8 cellular contexts compared by ENCODE assay signal in genomic region chr5:103258957-103259704, GRCh38. TPM values are rescaled to one million over a fixed set of nuclear protein-coding genes. Genes with fewer than 3 reads are reported as not detected.
DNase-seq lines count a peak whose midpoint lies in the region; ATAC-seq and TF ChIP-seq lines count a peak whose summit lies in the region.

No MANE protein-coding gene starts in this region.

- peak overlapping the region; percentile 96 for H3K4me3 Mint-ChIP-seq in GM23338

- no peaks in the 10 kb centered on the region for H3K27me3 Mint-ChIP-seq in GM23338 (ENCODE audit: insufficient read depth, low read depth, poor library complexity)

- ATAC-seq in GM23338, result peak; percentile 65

- H3F3A ChIP-seq in GM23338 (replicated peaks; ENCODE audit: low read depth), result no peaks in the 10 kb centered on the region

- DNase-seq in GM06990 (ENCODE audit: extremely low read depth, insufficient read length), result peak; percentile 85
- peak; percentile 83 for DNase-seq in GM23338 (ENCODE audit: low spot score)
- DNase-seq in Karpas-422, result peak; percentile 75
- DNase-seq in T-helper 1 cell, result peak; percentile 27 to 76 (median 48)
- peak; percentile 23 for DNase-seq in amniotic epithelial cell (ENCODE audit: low read depth)
- peak; percentile 73 for DNase-seq in hepatocyte (ENCODE audit: low spot score)
- peak; percentile 74 for DNase-seq in sigmoid colon
- DNase-seq in DMS114 treated with DMSO at 0.1 percent for 48 hours (lab: John Stamatoyannopoulos, UW; ENCODE audit: unreplicated experiment), result no peak

- no peaks in the 10 kb centered on the region for H3K36me3 ChIP-seq in GM06990 (ENCODE audit: control insufficient read depth, insufficient read depth, low read length)
- no peaks in the 10 kb centered on the region for H3K36me3 ChIP-seq in GM23338 (ENCODE audit: insufficient read depth)
- no peaks in the 10 kb centered on the region for H3K36me3 ChIP-seq in Karpas-422 (ENCODE audit: insufficient read depth, low read length)
- H3K36me3 ChIP-seq in hepatocyte (replicated peaks; ENCODE audit: insufficient read depth, low read depth), result no peaks in the 10 kb centered on the region
- no peaks in the 10 kb centered on the region for H3K36me3 ChIP-seq in sigmoid colon

- H3K36me3 Mint-ChIP-seq in GM23338 (ENCODE audit: low read depth), result no peaks in the 10 kb centered on the region

- H3K4me1 ChIP-seq in GM23338 (ENCODE audit: insufficient read depth) (peaks cover 25% of the 10 kb centered on the region), Karpas-422 (ENCODE audit: low read length) (peaks cover 29% of the 10 kb centered on the region), hepatocyte (ENCODE audit: insufficient read depth) (peaks cover 5% of the 10 kb centered on the region), sigmoid colon (peaks cover 0 to 37% (median 20%) of the 10 kb centered on the region in 4 donors)

- no peaks in the 10 kb centered on the region for H3K27me3 ChIP-seq in GM06990 (replicated peaks; ENCODE audit: control insufficient read depth, insufficient read depth, low read length)
- no peaks in the 10 kb centered on the region for H3K27me3 ChIP-seq in GM23338 (ENCODE audit: insufficient read depth)
- H3K27me3 ChIP-seq in Karpas-422 (ENCODE audit: low read length), result no peaks in the 10 kb centered on the region
- H3K27me3 ChIP-seq in hepatocyte, result no peaks in the 10 kb centered on the region
- H3K27me3 ChIP-seq in sigmoid colon, result no peaks in the 10 kb centered on the region

- H2AFZ ChIP-seq in GM23338, result peak overlapping the region; percentile 57; the same call in 1 of the 2 replicates
- H2AFZ ChIP-seq in Karpas-422 (ENCODE audit: low read length), result peak overlapping the region; percentile 100
- peak overlapping the region; percentile 51 for H2AFZ ChIP-seq in hepatocyte

- TF ChIP-seq EP300 in sigmoid colon (IDR thresholded peaks at IDR 0.05), result no peak

- H3K27ac ChIP-seq in GM23338 (ENCODE audit: low read depth) (0 out of 2 replicates have a peak overlapping the region, but pooled peaks have one; percentile 64), Karpas-422 (ENCODE audit: low read length) (no peak overlapping the region), hepatocyte (peak overlapping the region; percentile 83), sigmoid colon (peak overlapping the region; percentile 85 to 91 (median 87))

- H3K9me2 ChIP-seq in GM23338 (ENCODE audit: insufficient read depth) (no peaks in the 10 kb centered on the region), Karpas-422 (replicated peaks; ENCODE audit: insufficient read depth, low read length) (no peaks in the 10 kb centered on the region), hepatocyte (replicated peaks; ENCODE audit: insufficient read depth) (no peaks in the 10 kb centered on the region)

- WGBS in hepatocyte (ENCODE audit: low lambda C conversion rate, missing lambda C conversion rate), result under 1% methylated on average over 61 of the region's 91 CpGs
- WGBS in sigmoid colon, 2 donors, result 0% methylated on average over 91 of the region's 91 CpGs

- peak in 1 of 2 donors; percentile 0 for TF ChIP-seq POLR2A in sigmoid colon (IDR thresholded peaks at IDR 0.05)

- H3K9me3 ChIP-seq in Karpas-422 (ENCODE audit: low read length), result no peaks in the 10 kb centered on the region
- H3K9me3 ChIP-seq in hepatocyte (ENCODE audit: low read depth), result no peaks in the 10 kb centered on the region
- no peaks in the 10 kb centered on the region for H3K9me3 ChIP-seq in sigmoid colon

- TF ChIP-seq CTCF in GM06990 (IDR thresholded peaks at IDR 0.05; ENCODE audit: insufficient read depth, low read length, poor library complexity, severe bottlenecking), result no peak
- TF ChIP-seq CTCF in GM23338 (conservative IDR thresholded peaks at IDR 0.05; ENCODE audit: low read depth in 2 of 2), result no peak
- TF ChIP-seq CTCF in hepatocyte (IDR thresholded peaks at IDR 0.05; ENCODE audit: poor library complexity), result no peak
- no peak for TF ChIP-seq CTCF in sigmoid colon (IDR thresholded peaks at IDR 0.05)

- peak overlapping the region; percentile 90 for H3K9ac ChIP-seq in Karpas-422 (ENCODE audit: low read length)

- H4K20me1 ChIP-seq in GM23338 (replicated peaks; ENCODE audit: insufficient read depth) (peaks cover 13% of the 10 kb centered on the region), Karpas-422 (ENCODE audit: insufficient read depth, low read depth, low read length) (peaks cover 17% of the 10 kb centered on the region; the same call in 1 of the 2 replicates), hepatocyte (ENCODE audit: insufficient read depth, poor library complexity, severe bottlenecking) (peaks cover 12% of the 10 kb centered on the region)

- H3K79me2 ChIP-seq in GM23338 (replicated peaks; ENCODE audit: insufficient read depth) (peaks cover 47% of the 10 kb centered on the region), Karpas-422 (ENCODE audit: low read length) (no peaks in the 10 kb centered on the region), hepatocyte (peaks cover 42% of the 10 kb centered on the region)

- intact Hi-C loops in sigmoid colon (cut with DNase I), result loop anchor here (2.0 kb wide), 1 partner anchor 138 kb away; the partner anchor contains the start of genes GIN1 and PPIP5K2

- H3K4me3 ChIP-seq in GM06990 (replicated peaks; ENCODE audit: low read depth, low read length) (peak overlapping the region; percentile 90), GM23338 (peak overlapping the region; percentile 84), Karpas-422 (ENCODE audit: low read length) (peak overlapping the region; percentile 90), hepatocyte (peak overlapping the region; percentile 49), sigmoid colon (peak overlapping the region; percentile 78 to 98 (median 81))

- peak overlapping the region; percentile 42; the same call in 1 of the 2 replicates for H3K27ac Mint-ChIP-seq in GM23338

- peaks cover 35% of the 10 kb centered on the region for H3K4me1 Mint-ChIP-seq in GM23338

- no peaks in the 10 kb centered on the region for H3K9me3 Mint-ChIP-seq in GM23338

- H3K4me2 ChIP-seq in GM23338 (peak overlapping the region; percentile 85), Karpas-422 (ENCODE audit: low read depth, low read length, poor library complexity, severe bottlenecking) (peak overlapping the region; percentile 96), hepatocyte (peak overlapping the region; percentile 86)

TF ChIP-seq in GM23338, 12 proteins besides CTCF, POLR2A, EP300 and RAD21:
- TF ChIP-seq POLR2AphosphoS5 (IDR thresholded peaks at IDR 0.05; ENCODE audit: low read depth) (peak; percentile 44; the same call in 1 of the 2 replicates), ETS1 (IDR thresholded peaks at IDR 0.05) (no peak)
TF ChIP-seq in GM23338: peak in this region for 1.

RNA-seq across cellular contexts. Expression of gene MACIR, which starts 0.6 kb away (rescaled TPM):
- 26.4 and 27.6 TPM in 2 replicates for total RNA-seq in GM23338 (2014; rRNA removed; shearing (Covaris generic))
- polyA plus RNA-seq in GM23338 (2016; fragmentation: Nextera tagmentation; extraction: Ambion mirVana), result 11.7 and 13.4 TPM in 2 replicates
- total RNA-seq in Karpas-422 (2014; rRNA removed; shearing (Covaris generic); ENCODE audit: low replicate concordance), result 1.9 and 2.8 TPM in 2 replicates
- total RNA-seq in hepatocyte, result 25.5 and 26.4 TPM in 2 replicates
- 16.0 and 16.5 TPM in 2 replicates for polyA plus RNA-seq in hepatocyte
- total RNA-seq in sigmoid colon, result 1 to 10 TPM; 2.6 to 9.3 (median 6.3) TPM
- polyA plus RNA-seq in sigmoid colon, result 10 to 100 TPM; 34.2 to 74.9 (median 48.0) TPM
